Comparison of ENCODE assay signal across 8 cellular contexts in genomic region chr11:62108017-62108750, GRCh38. TPM values are rescaled to one million over a fixed set of nuclear protein-coding genes. Genes with fewer than 3 reads are reported as not detected.
A peak's percentile ranks its signal among the peaks of the same experiment; 100 is the strongest.
DNase-seq lines count a peak whose midpoint lies in the region; ATAC-seq and TF ChIP-seq lines count a peak whose summit lies in the region.

No MANE protein-coding gene starts in this region.

- H3K27me3 ChIP-seq in GM23338 (ENCODE audit: insufficient read depth): no peaks in the 10 kb centered on the region

- H3K4me3 Mint-ChIP-seq in GM23338: no peak overlapping the region
- no peak overlapping the region for H3K4me3 Mint-ChIP-seq in activated CD4-positive, alpha-beta memory T cell treated with anti-CD3 and anti-CD28 coated beads for 36 hours
- no peak overlapping the region for H3K4me3 Mint-ChIP-seq in stimulated activated memory B cell treated with anti-CD40 and anti-IgM and Interleukin-4, amounts not matched to agents 10 μg/mL and 1 μg/mL and 100 μg/mL, for 72 hours

- no peaks in the 10 kb centered on the region for H3F3A ChIP-seq in GM23338 (replicated peaks; ENCODE audit: low read depth)

- peak; percentile 70 for ATAC-seq in GM23338
- no peak for ATAC-seq in stimulated activated memory B cell treated with anti-CD40 and anti-IgM and Interleukin-4, amounts not matched to agents 10 μg/mL and 1 μg/mL and 100 μg/mL, for 72 hours

- H3K79me2 ChIP-seq in GM23338 (replicated peaks; ENCODE audit: insufficient read depth): no peaks in the 10 kb centered on the region

- H3K27me3 Mint-ChIP-seq in GM23338 (ENCODE audit: insufficient read depth, low read depth, poor library complexity): peaks cover 9% of the 10 kb centered on the region
- H3K27me3 Mint-ChIP-seq in activated CD4-positive, alpha-beta memory T cell treated with anti-CD3 and anti-CD28 coated beads for 36 hours: no peaks in the 10 kb centered on the region
- no peaks in the 10 kb centered on the region for H3K27me3 Mint-ChIP-seq in stimulated activated memory B cell treated with anti-CD40 and anti-IgM and Interleukin-4, amounts not matched to agents 10 μg/mL and 1 μg/mL and 100 μg/mL, for 72 hours

- DNase-seq in COR-L47 (lab: John Stamatoyannopoulos, UW): peak; percentile 66
- peak; percentile 92 for DNase-seq in GM23338 (ENCODE audit: low spot score)
- DNase-seq in NCI-H345 treated with DMSO at 0.1 percent for 48 hours (lab: John Stamatoyannopoulos, UW; ENCODE audit: unreplicated experiment): peak; percentile 81
- peak; percentile 34 for DNase-seq in activated CD4-positive, alpha-beta memory T cell treated with anti-CD3 and anti-CD28 coated beads for 36 hours
- DNase-seq in head of caudate nucleus: peak in 25 of 42 donors; percentile 19 to 79 (median 52)
- peak; percentile 41 for DNase-seq in pulmonary artery endothelial cell (ENCODE audit: low read depth, low spot score)
- DNase-seq in occipital lobe (lab: John Stamatoyannopoulos, UW): no peak

- no peak overlapping the region for H3K4me2 ChIP-seq in GM23338

- peak; percentile 87 to 89 for TF ChIP-seq CTCF in GM23338 (conservative IDR thresholded peaks at IDR 0.05; ENCODE audit: low read depth in 2 of 2)

- peaks cover 4% of the 10 kb centered on the region; the same call in 2 of the 3 replicates for H3K9me3 Mint-ChIP-seq in GM23338
- peaks cover 4% of the 10 kb centered on the region for H3K9me3 Mint-ChIP-seq in activated CD4-positive, alpha-beta memory T cell treated with anti-CD3 and anti-CD28 coated beads for 36 hours
- H3K9me3 Mint-ChIP-seq in stimulated activated memory B cell treated with anti-CD40 and anti-IgM and Interleukin-4, amounts not matched to agents 10 μg/mL and 1 μg/mL and 100 μg/mL, for 72 hours: no peaks in the 10 kb centered on the region

- no peaks in the 10 kb centered on the region; the same call in 1 of the 2 replicates for H3K4me1 ChIP-seq in GM23338 (ENCODE audit: insufficient read depth)

- no peaks in the 10 kb centered on the region for H3K36me3 ChIP-seq in GM23338 (ENCODE audit: insufficient read depth)

- H3K27ac ChIP-seq in GM23338 (ENCODE audit: low read depth): no peak overlapping the region

- H3K4me1 Mint-ChIP-seq in GM23338: peaks cover 5% of the 10 kb centered on the region
- peaks cover 17% of the 10 kb centered on the region for H3K4me1 Mint-ChIP-seq in activated CD4-positive, alpha-beta memory T cell treated with anti-CD3 and anti-CD28 coated beads for 36 hours (ENCODE audit: low read depth)
- peaks cover 13% of the 10 kb centered on the region for H3K4me1 Mint-ChIP-seq in stimulated activated memory B cell treated with anti-CD40 and anti-IgM and Interleukin-4, amounts not matched to agents 10 μg/mL and 1 μg/mL and 100 μg/mL, for 72 hours

- no peak overlapping the region for H3K4me3 ChIP-seq in GM23338

- intact Hi-C loops in activated CD4-positive, alpha-beta memory T cell treated with anti-CD3 and anti-CD28 coated beads for 36 hours (cut with micrococcal nuclease): loop anchor here (1.0 to 2.0 kb wide), 3 partner anchors 211 to 311 kb away; no protein-coding TSS in a partner anchor
- intact Hi-C loops in head of caudate nucleus (cut with DNase I): loop anchor here (5.0 kb wide), 2 partner anchors 311 to 361 kb away; no protein-coding TSS in a partner anchor

- H4K20me1 ChIP-seq in GM23338 (replicated peaks; ENCODE audit: insufficient read depth): no peaks in the 10 kb centered on the region

- no peak overlapping the region for H2AFZ ChIP-seq in GM23338

- no peaks in the 10 kb centered on the region for H3K9me2 ChIP-seq in GM23338 (ENCODE audit: insufficient read depth)

- H3K27ac Mint-ChIP-seq in GM23338: peak overlapping the region; percentile 82; the same call in 1 of the 2 replicates
- no peak overlapping the region for H3K27ac Mint-ChIP-seq in activated CD4-positive, alpha-beta memory T cell treated with anti-CD3 and anti-CD28 coated beads for 36 hours
- no peak overlapping the region for H3K27ac Mint-ChIP-seq in stimulated activated memory B cell treated with anti-CD40 and anti-IgM and Interleukin-4, amounts not matched to agents 10 μg/mL and 1 μg/mL and 100 μg/mL, for 72 hours

- peaks cover 2% of the 10 kb centered on the region; the same call in 1 of the 3 replicates for H3K36me3 Mint-ChIP-seq in GM23338 (ENCODE audit: low read depth)
- no peaks in the 10 kb centered on the region for H3K36me3 Mint-ChIP-seq in activated CD4-positive, alpha-beta memory T cell treated with anti-CD3 and anti-CD28 coated beads for 36 hours
- no peaks in the 10 kb centered on the region for H3K36me3 Mint-ChIP-seq in stimulated activated memory B cell treated with anti-CD40 and anti-IgM and Interleukin-4, amounts not matched to agents 10 μg/mL and 1 μg/mL and 100 μg/mL, for 72 hours

- POLR2A ChIA-PET in activated CD4-positive, alpha-beta memory T cell treated with anti-CD3 and anti-CD28 coated beads for 36 hours (lab: Charles Lee): interaction anchor here (0.5 to 1.2 kb wide), 2 partner anchors 16 to 136 kb away, joined by 3 read pairs; no protein-coding TSS in a partner anchor

- CTCF ChIA-PET in activated CD4-positive, alpha-beta memory T cell treated with anti-CD3 and anti-CD28 coated beads for 36 hours (lab: Charles Lee): interaction anchor here (0.6 to 10.3 kb wide), 65 partner anchors 9 to 450 kb away, joined by 3 to 277 read pairs (median 4); partner anchors contain the start of genes BEST1, FEN1, FTH1 and INCENP

TF ChIP-seq in GM23338, 12 proteins besides CTCF, POLR2A, EP300 and RAD21 (continues in another document):
- no peak for TF ChIP-seq POLR2AphosphoS5 (IDR thresholded peaks at IDR 0.05; ENCODE audit: low read depth)
- TF ChIP-seq ZNF114 (CRISPR knock-in tag; IDR thresholded peaks at IDR 0.05): no peak
- TF ChIP-seq ZNF462 (CRISPR knock-in tag; IDR thresholded peaks at IDR 0.05): no peak
- no peak for TF ChIP-seq JUNB (IDR thresholded peaks at IDR 0.05; ENCODE audit: unreplicated experiment)
- TF ChIP-seq ZNF331 (CRISPR knock-in tag; IDR thresholded peaks at IDR 0.05; ENCODE audit: low read depth): no peak
- TF ChIP-seq CREB1 (CRISPR knock-in tag; IDR thresholded peaks at IDR 0.05; ENCODE audit: low read depth): no peak
- TF ChIP-seq EZH2phosphoT487 (IDR thresholded peaks at IDR 0.05; ENCODE audit: unreplicated experiment): no peak
- TF ChIP-seq EZH2 (IDR thresholded peaks at IDR 0.05; ENCODE audit: low read depth, unreplicated experiment): no peak

RNA-seq across cellular contexts. Expression of gene INCENP, which starts 15.6 kb away (rescaled TPM):
- total RNA-seq in GM23338 (2014; rRNA removed; shearing (Covaris generic)): 115 and 131 TPM in 2 replicates
- polyA plus RNA-seq in GM23338 (2016; fragmentation: Nextera tagmentation; extraction: Ambion mirVana): 35.6 and 41.3 TPM in 2 replicates
- total RNA-seq in activated CD4-positive, alpha-beta memory T cell treated with anti-CD3 and anti-CD28 coated beads for 36 hours: 100 to 1,000 TPM; 128 to 133 TPM
- total RNA-seq in pulmonary artery endothelial cell (28.5 and 66.7 TPM in 2 replicates), occipital lobe (25.1 TPM)
